7 cellular contexts compared by ENCODE assay signal in the genomic region with DNA sequence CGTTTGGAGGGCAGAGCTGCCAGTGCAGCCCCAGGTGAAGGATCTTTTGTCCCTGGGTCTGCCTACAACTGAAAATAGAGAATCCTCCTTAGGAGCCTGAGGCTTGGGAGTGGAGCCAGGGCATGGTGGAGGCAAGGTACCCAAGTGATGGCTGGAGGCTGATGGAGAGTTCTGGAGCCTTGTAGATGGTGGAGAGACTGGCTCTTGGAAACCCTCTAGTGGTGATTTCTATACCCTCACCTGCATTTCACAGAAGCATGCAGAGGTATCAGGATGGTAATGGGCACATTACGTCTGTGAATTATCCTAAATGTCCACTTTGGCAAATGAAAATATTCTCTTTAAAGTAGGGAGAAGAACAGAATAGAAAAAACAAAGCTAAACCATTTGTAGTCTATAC. TPM values are rescaled to one million over a fixed set of nuclear protein-coding genes. Genes with fewer than 3 reads are reported as not detected.
A peak's percentile ranks its signal among the peaks of the same experiment; 100 is the strongest.
DNase-seq lines count a peak whose midpoint lies in the region; ATAC-seq, FAIRE-seq and TF ChIP-seq lines count a peak whose summit lies in the region.

No MANE protein-coding gene starts in this region.

- no peak for FAIRE-seq in GM12891 (lab: Jason Lieb, UNC)

- no peak for TF ChIP-seq POLR2A in GM12891 (IDR thresholded peaks at IDR 0.05; ENCODE audit: low read depth, low read length)

- DNase-seq in GM12891 (ENCODE audit: insufficient read length, low spot score) (peak; percentile 18), LHCN-M2 (ENCODE audit: low read depth) (peak; percentile 51), fibroblast of the conjunctiva (ENCODE audit: low read depth) (peak; percentile 23), GF-D8 (lab: John Stamatoyannopoulos, UW) (no peak), NCI-H187 treated with DMSO at 0.1 percent for 48 hours (lab: John Stamatoyannopoulos, UW) (no peak), NCI-H1417 treated with DMSO at 0.1 percent for 48 hours (lab: John Stamatoyannopoulos, UW) (no peak)

- ATAC-seq in GM21717 (IDR thresholded peaks at IDR 0.05; ENCODE audit: unreplicated experiment), result peak; percentile 83

TF ChIP-seq in GM12891, 5 proteins besides CTCF, POLR2A, EP300 and RAD21:
- no peak for TF ChIP-seq SPI1 (IDR thresholded peaks at IDR 0.05; ENCODE audit: low read depth, low read length)
- TF ChIP-seq PAX5 (IDR thresholded peaks at IDR 0.05; ENCODE audit: insufficient read depth, low read length, severe bottlenecking), result no peak
- TF ChIP-seq POLR2AphosphoS5 (IDR thresholded peaks at IDR 0.05; ENCODE audit: low read depth, low read length), result no peak
- TF ChIP-seq TAF1 (IDR thresholded peaks at IDR 0.05; ENCODE audit: low read depth, low read length), result no peak
- TF ChIP-seq POU2F2 (IDR thresholded peaks at IDR 0.05; ENCODE audit: low read depth, low read length), result no peak

RNA-seq across cellular contexts. Expression of a gene that starts 44.4 kb away (rescaled TPM):
- not detected for polyA plus RNA-seq in GM12891 (2012; ENCODE audit: low read depth, missing spikeins)
- total RNA-seq in LHCN-M2 (2014; rRNA removed), result 6.3 and 10.6 TPM in 2 replicates
- polyA plus RNA-seq in LHCN-M2 (2012), result 0.46 TPM

Comparison
In these comparisons a context has a peak if more than half of its experiments do, and no peak if none do; other contexts are left out.
1. DNase-seq: peak in GM12891 (single experiment), LHCN-M2 (single experiment) and fibroblast of the conjunctiva (single experiment); none in GF-D8 (single experiment), NCI-H187 treated with DMSO at 0.1 percent for 48 hours (single experiment) and NCI-H1417 treated with DMSO at 0.1 percent for 48 hours (single experiment).